Comparison of ENCODE assay signal across 1 cellular context in genomic region chr6:20661721-20662120, GRCh38.
TF ChIP-seq lines count a peak whose summit lies in the region.

No MANE protein-coding gene starts in this region.

TF ChIP-seq in HEK293, 187 proteins besides CTCF, POLR2A, EP300 and RAD21 (continued from another document):
- no peak for TF ChIP-seq ZNF398 (tag by site-specific recombination; IDR thresholded peaks at IDR 0.05)
